In genomic region chr5:180251887-180252286, GRCh38 we compare ENCODE assay signal across 26 cellular contexts. TPM values are rescaled to one million over a fixed set of nuclear protein-coding genes. Genes with fewer than 3 reads are reported as not detected.
"Had no signal": no experiment of that assay in that cellular context is flagged by ENCODE, and none has a peak within 500 bp of the region (broad histone marks: within the 10 kb centered on the region; RNA-seq: fewer than 3 reads in every experiment).

No MANE protein-coding gene starts in this region.

- H3K4me3 ChIP-seq: SK-N-MC had no signal

- H3K27ac ChIP-seq: SK-N-MC, VCaP had no signal

- H3K27me3 Mint-ChIP-seq: activated CD4-positive, alpha-beta memory T cell treated with anti-CD3 and anti-CD28 coated beads, Interleukin-2, amount 10 ng/mL, durations not matched to agents 7 days and 5 days; activated naive CD8-positive, alpha-beta T cell; activated T-helper 17 cell treated with anti-CD3 and anti-CD28 coated beads, Interleukin-2, amount 50 U/mL, for 72 hours; T-cell had no signal

- H3K4me1 Mint-ChIP-seq: activated CD4-positive, alpha-beta memory T cell treated with anti-CD3 and anti-CD28 coated beads, Interleukin-2, amount 10 ng/mL, durations not matched to agents 7 days and 5 days; activated T-helper 17 cell treated with anti-CD3 and anti-CD28 coated beads, Interleukin-2, amount 50 U/mL, for 72 hours had no signal

- H3K27ac Mint-ChIP-seq: activated CD4-positive, alpha-beta memory T cell treated with anti-CD3 and anti-CD28 coated beads, Interleukin-2, amount 10 ng/mL, durations not matched to agents 7 days and 5 days; activated naive CD4-positive, alpha-beta T cell treated with anti-CD3 and anti-CD28 coated beads for 36 hours; activated naive CD8-positive, alpha-beta T cell; activated T-helper 17 cell treated with anti-CD3 and anti-CD28 coated beads, Interleukin-2, amount 50 U/mL, for 72 hours; T-cell had no signal

- DNase-seq: activated CD4-positive, alpha-beta memory T cell treated with anti-CD3 and anti-CD28 coated beads, Interleukin-2, amount 10 ng/mL, durations not matched to agents 7 days and 5 days; activated CD4-positive, alpha-beta T cell treated with anti-CD3 and anti-CD28 coated beads, Interleukin-2, amount 50 U/mL, for 1 hour; activated CD4-positive, CD25-positive, alpha-beta regulatory T cell; activated gamma-delta T cell; activated naive CD4-positive, alpha-beta T cell treated with anti-CD3 and anti-CD28 coated beads for 36 hours; activated T-cell treated with anti-CD3 and anti-CD28 coated beads for 4 hours; activated T-cell treated with anti-CD3 and anti-CD28 coated beads, Interleukin-2, amount 50 U/mL, for 48 hours; KG1; NCI-H1092; NCI-H1417 treated with DMSO at 0.1 percent for 48 hours; NCI-H1694; NCI-H2029 treated with DMSO at 0.1 percent for 48 hours; NCI-H510A treated with DMSO at 0.1 percent for 48 hours; NCI-H69; NK-92 treated with Interleukin-12 subunit alpha and Interleukin-12 subunit beta, amount 100 ng/mL, for 24 hours; OCI-M1; RPMI8226; T-cell; T-helper 2 cell; T1000 had no signal

- H3K4me3 Mint-ChIP-seq: activated CD4-positive, alpha-beta memory T cell treated with anti-CD3 and anti-CD28 coated beads, Interleukin-2, amount 10 ng/mL, durations not matched to agents 7 days and 5 days; activated naive CD4-positive, alpha-beta T cell treated with anti-CD3 and anti-CD28 coated beads for 36 hours; activated naive CD8-positive, alpha-beta T cell; activated T-helper 17 cell treated with anti-CD3 and anti-CD28 coated beads, Interleukin-2, amount 50 U/mL, for 72 hours; T-cell had no signal

RNA-seq across cellular contexts. Expression of gene RASGEF1C, which starts 42.9 kb away (rescaled TPM):
- total RNA-seq: activated CD4-positive, alpha-beta memory T cell treated with anti-CD3 and anti-CD28 coated beads, Interleukin-2, amount 10 ng/mL, durations not matched to agents 7 days and 5 days; activated CD8-positive, alpha-beta memory T cell treated with anti-CD3 and anti-CD28 coated beads for 36 hours; activated naive CD4-positive, alpha-beta T cell treated with anti-CD3 and anti-CD28 coated beads for 36 hours; activated T-helper 17 cell treated with anti-CD3 and anti-CD28 coated beads, Interleukin-2, amount 50 U/mL, for 72 hours; MCF 10A; T-cell had no signal
